In the genomic region with DNA sequence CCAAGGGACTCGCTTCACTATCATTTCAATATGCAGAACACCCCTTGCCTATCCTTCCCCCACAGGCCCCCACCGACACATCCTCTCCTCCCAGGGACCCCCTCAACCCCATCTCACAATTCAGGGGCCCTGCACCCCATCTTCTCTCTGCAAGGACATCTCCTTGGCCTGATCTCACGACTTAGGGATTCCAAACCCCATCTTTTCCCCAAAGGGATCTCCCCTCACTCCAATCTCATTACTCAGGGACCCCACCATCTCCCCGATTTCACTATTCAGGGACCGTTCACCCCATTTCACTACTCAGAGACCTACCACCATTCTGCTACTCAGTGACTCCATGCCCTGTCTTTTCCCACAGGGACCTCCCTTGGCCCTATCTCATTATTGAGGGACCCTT, we compare ENCODE assay signal across 1 cellular context.
A peak's percentile ranks its signal among the peaks of the same experiment; 100 is the strongest.
TF ChIP-seq lines count a peak whose summit lies in the region.

No MANE protein-coding gene starts in this region.

TF ChIP-seq in GM12878, 131 proteins besides CTCF, POLR2A, EP300 and RAD21:
- no peak for TF ChIP-seq CEBPB (IDR thresholded peaks at IDR 0.05; ENCODE audit: borderline replicate concordance in 1 of 2, low read depth in 2 of 2, low read length in 2 of 2)
- TF ChIP-seq, protein P1, sequence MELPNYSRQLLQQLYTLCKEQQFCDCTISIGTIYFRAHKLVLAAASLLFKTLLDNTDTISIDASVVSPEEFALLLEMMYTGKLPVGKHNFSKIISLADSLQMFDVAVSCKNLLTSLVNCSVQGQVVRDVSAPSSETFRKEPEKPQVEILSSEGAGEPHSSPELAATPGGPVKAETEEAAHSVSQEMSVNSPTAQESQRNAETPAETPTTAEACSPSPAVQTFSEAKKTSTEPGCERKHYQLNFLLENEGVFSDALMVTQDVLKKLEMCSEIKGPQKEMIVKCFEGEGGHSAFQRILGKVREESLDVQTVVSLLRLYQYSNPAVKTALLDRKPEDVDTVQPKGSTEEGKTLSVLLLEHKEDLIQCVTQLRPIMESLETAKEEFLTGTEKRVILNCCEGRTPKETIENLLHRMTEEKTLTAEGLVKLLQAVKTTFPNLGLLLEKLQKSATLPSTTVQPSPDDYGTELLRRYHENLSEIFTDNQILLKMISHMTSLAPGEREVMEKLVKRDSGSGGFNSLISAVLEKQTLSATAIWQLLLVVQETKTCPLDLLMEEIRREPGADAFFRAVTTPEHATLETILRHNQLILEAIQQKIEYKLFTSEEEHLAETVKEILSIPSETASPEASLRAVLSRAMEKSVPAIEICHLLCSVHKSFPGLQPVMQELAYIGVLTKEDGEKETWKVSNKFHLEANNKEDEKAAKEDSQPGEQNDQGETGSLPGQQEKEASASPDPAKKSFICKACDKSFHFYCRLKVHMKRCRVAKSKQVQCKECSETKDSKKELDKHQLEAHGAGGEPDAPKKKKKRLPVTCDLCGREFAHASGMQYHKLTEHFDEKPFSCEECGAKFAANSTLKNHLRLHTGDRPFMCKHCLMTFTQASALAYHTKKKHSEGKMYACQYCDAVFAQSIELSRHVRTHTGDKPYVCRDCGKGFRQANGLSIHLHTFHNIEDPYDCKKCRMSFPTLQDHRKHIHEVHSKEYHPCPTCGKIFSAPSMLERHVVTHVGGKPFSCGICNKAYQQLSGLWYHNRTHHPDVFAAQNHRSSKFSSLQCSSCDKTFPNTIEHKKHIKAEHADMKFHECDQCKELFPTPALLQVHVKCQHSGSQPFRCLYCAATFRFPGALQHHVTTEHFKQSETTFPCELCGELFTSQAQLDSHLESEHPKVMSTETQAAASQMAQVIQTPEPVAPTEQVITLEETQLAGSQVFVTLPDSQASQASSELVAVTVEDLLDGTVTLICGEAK (IDR thresholded peaks at IDR 0.05; ENCODE audit: borderline replicate concordance), result 0 out of 2 replicates have a peak, but pooled peaks have one; percentile 18
